15 cellular contexts compared by ENCODE assay signal in the genomic region with DNA sequence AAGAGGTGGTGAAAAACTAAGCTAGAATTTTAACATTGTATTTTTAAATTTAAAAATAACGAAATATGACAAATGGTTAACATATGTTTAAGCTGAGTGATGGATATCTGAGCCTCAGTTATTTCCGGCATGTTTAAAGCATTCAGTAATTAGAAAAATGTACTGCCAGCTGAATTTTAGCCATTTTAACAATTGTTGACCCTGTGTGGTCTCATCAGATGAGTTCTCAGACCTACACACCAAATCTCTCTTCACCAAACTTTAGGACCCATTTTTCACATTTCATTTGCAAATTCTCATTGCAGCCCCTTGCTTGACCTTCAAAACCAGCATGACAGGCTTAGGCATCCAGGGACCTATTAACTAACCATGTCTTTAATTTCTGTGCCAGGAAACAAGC.
DNase-seq lines count a peak whose midpoint lies in the region; TF ChIP-seq lines count a peak whose summit lies in the region.
"Had no signal": no experiment of that assay in that cellular context is flagged by ENCODE, and none has a peak within 500 bp of the region (broad histone marks: within the 10 kb centered on the region; RNA-seq: fewer than 3 reads in every experiment).

No MANE protein-coding gene starts in this region.

- DNase-seq in NCI-H1105 treated with DMSO at 0.1 percent for 48 hours (lab: John Stamatoyannopoulos, UW) = peak; percentile 48
- no peak for DNase-seq in NCI-H1105 (lab: John Stamatoyannopoulos, UW)
- DNase-seq in dedifferentiated amniotic fluid mesenchymal stem cell (ENCODE audit: extremely low spot score) = peak; percentile 31
- peak; percentile 2 to 78 for DNase-seq in trophoblast cell
- no peak for DNase-seq in mesothelial cell of epicardium (ENCODE audit: low spot score in 2 of 2, unreplicated experiment in 2 of 2)
- DNase-seq in OCI-M1 (lab: John Stamatoyannopoulos, UW) = no peak
- no peak for DNase-seq in NCI-H2107 treated with DMSO at 0.1 percent for 48 hours (lab: John Stamatoyannopoulos, UW; ENCODE audit: unreplicated experiment)
- DNase-seq: AML-193; Caco-2; CD8-positive, alpha-beta memory T cell; DND-41; GDM1 had no signal

- no peak overlapping the region for H2BK5ac ChIP-seq in trophoblast cell (ENCODE audit: low read depth, low read length, poor library complexity)

- no peak overlapping the region for H3K27ac ChIP-seq in trophoblast cell (ENCODE audit: low read depth, low read length)
- H3K27ac ChIP-seq: 22Rv1, BLaER1 had no signal

- no peak overlapping the region for H3K14ac ChIP-seq in trophoblast cell (ENCODE audit: low read length)

- no peaks in the 10 kb centered on the region for H3K9me3 ChIP-seq in trophoblast cell (ENCODE audit: insufficient read depth, low read depth, low read length)
- H3K9me3 ChIP-seq: BLaER1, Caco-2, HAP-1 had no signal

- WGBS in trophoblast cell (ENCODE audit: extremely low coverage, insufficient coverage, insufficient read length) = no CpG with 5 or more reads among the region's 2 CpGs

- H2BK12ac ChIP-seq in trophoblast cell (ENCODE audit: low read length) = no peak overlapping the region

- no peaks in the 10 kb centered on the region for H3K27me3 Mint-ChIP-seq in mesothelial cell of epicardium (ENCODE audit: low read depth)
- H3K27me3 Mint-ChIP-seq: CD8-positive, alpha-beta memory T cell had no signal

- no peak overlapping the region for H3K18ac ChIP-seq in trophoblast cell (ENCODE audit: low read length)

- H3K4me1 ChIP-seq in trophoblast cell (ENCODE audit: control insufficient read depth in 1 of 2, insufficient read depth in 2 of 2, low read length in 2 of 2) = no peaks in the 10 kb centered on the region
- H3K4me1 ChIP-seq: BLaER1, Caco-2, HAP-1 had no signal

- H3K36me3 Mint-ChIP-seq in mesothelial cell of epicardium = no peaks in the 10 kb centered on the region
- H3K36me3 Mint-ChIP-seq: CD8-positive, alpha-beta memory T cell had no signal

- no peak overlapping the region for H4K8ac ChIP-seq in trophoblast cell (ENCODE audit: low read depth, low read length)

- H3K4me1 Mint-ChIP-seq in mesothelial cell of epicardium = peaks cover 5% of the 10 kb centered on the region
- H3K4me1 Mint-ChIP-seq: CD8-positive, alpha-beta memory T cell had no signal

- no peaks in the 10 kb centered on the region for H3K36me3 ChIP-seq in trophoblast cell (ENCODE audit: control insufficient read depth in 1 of 2, insufficient read depth in 2 of 2, low read length in 2 of 2)
- H3K36me3 ChIP-seq: BLaER1, HAP-1 had no signal

- TF ChIP-seq CTCF in mesothelial cell of epicardium (IDR thresholded peaks at IDR 0.05; ENCODE audit: unreplicated experiment) = no peak

- no peak overlapping the region for H4K91ac ChIP-seq in trophoblast cell (ENCODE audit: low read depth, low read length)

- H3K9ac ChIP-seq in trophoblast cell (ENCODE audit: low read length) = no peak overlapping the region
- H3K9ac ChIP-seq: BLaER1 had no signal

- no peaks in the 10 kb centered on the region for H3K79me2 ChIP-seq in trophoblast cell (ENCODE audit: control insufficient read depth, insufficient read depth, low read length, poor library complexity)

- no peak overlapping the region for H2AK5ac ChIP-seq in trophoblast cell (ENCODE audit: low read length)

- no peak overlapping the region for H3K4me3 ChIP-seq in trophoblast cell (ENCODE audit: low read depth, low read length)
- H3K4me3 ChIP-seq: BLaER1, HAP-1 had no signal

- no peak overlapping the region for H3K4me2 ChIP-seq in trophoblast cell (ENCODE audit: low read length)
- H3K4me2 ChIP-seq: BLaER1 had no signal

- no peak overlapping the region for H2AFZ ChIP-seq in trophoblast cell (ENCODE audit: insufficient read depth, low read length, poor library complexity)

- H3K23ac ChIP-seq in trophoblast cell (ENCODE audit: low read length) = no peak overlapping the region

- H3K27ac Mint-ChIP-seq in mesothelial cell of epicardium = no peak overlapping the region
- H3K27ac Mint-ChIP-seq: CD8-positive, alpha-beta memory T cell had no signal

- H3K4me3 Mint-ChIP-seq in mesothelial cell of epicardium = no peak overlapping the region
- H3K4me3 Mint-ChIP-seq: CD8-positive, alpha-beta memory T cell had no signal

- no peak overlapping the region for H3K4ac ChIP-seq in trophoblast cell (ENCODE audit: low read depth, low read length)

- H4K12ac ChIP-seq in trophoblast cell (ENCODE audit: low read depth, low read length) = no peak overlapping the region

- peaks cover 5% of the 10 kb centered on the region for H3K9me3 Mint-ChIP-seq in mesothelial cell of epicardium

- no peaks in the 10 kb centered on the region for H3K27me3 ChIP-seq in trophoblast cell (ENCODE audit: insufficient read depth, low read length)
- H3K27me3 ChIP-seq: BLaER1 had no signal

- no peak overlapping the region for H2BK120ac ChIP-seq in trophoblast cell (ENCODE audit: insufficient read depth, low read length, poor library complexity)

- no peaks in the 10 kb centered on the region for H3K79me1 ChIP-seq in trophoblast cell (ENCODE audit: low read length)

Comparison
In these comparisons a context has a peak if more than half of its experiments do, and no peak if none do; other contexts are left out.
1. DNase-seq: peak in NCI-H1105 treated with DMSO at 0.1 percent for 48 hours (single experiment), dedifferentiated amniotic fluid mesenchymal stem cell (single experiment) and trophoblast cell (2 of 2); none in NCI-H1105 (single experiment), mesothelial cell of epicardium (0 of 2), OCI-M1 (single experiment) and NCI-H2107 treated with DMSO at 0.1 percent for 48 hours (single experiment).